Comparison of ENCODE assay signal across 7 cellular contexts in genomic region chr1:145665015-145665414, GRCh38. TPM values are rescaled to one million over a fixed set of nuclear protein-coding genes. Genes with fewer than 3 reads are reported as not detected.
"Had no signal": no experiment of that assay in that cellular context is flagged by ENCODE, and none has a peak within 500 bp of the region (broad histone marks: within the 10 kb centered on the region; RNA-seq: fewer than 3 reads in every experiment).

No MANE protein-coding gene starts in this region.

RNA-seq across cellular contexts. Expression of gene PDZK1, which starts 42.2 kb away (rescaled TPM):
- total RNA-seq: activated CD4-positive, alpha-beta memory T cell treated with anti-CD3 and anti-CD28 coated beads for 36 hours; activated naive CD4-positive, alpha-beta T cell treated with anti-CD3 and anti-CD28 coated beads for 36 hours; activated naive CD4-positive, alpha-beta T cell treated with anti-CD3 and anti-CD28 coated beads, Interleukin-2, amount 50 U/mL, for 72 hours had no signal

RNA-seq across cellular contexts. Expression of gene CD160, which starts 54.3 kb away (rescaled TPM):
- total RNA-seq: activated B cell treated with CpG ODN at 0.5 μM for 24 hours; activated naive CD4-positive, alpha-beta T cell treated with anti-CD3 and anti-CD28 coated beads for 36 hours; activated T-helper 1 cell treated with anti-CD3 and anti-CD28 coated beads, Interleukin-12 subunit alpha, Interleukin-12 subunit beta, Interleukin-2, Interleukin-4 antibody, amounts not matched to agents 30 ng/mL and 10 ng/mL and 1 ng/mL, durations not matched to agents 14 hours and 24 hours and 36 hours; PC-9; SJCRH30 had no signal
